ENCODE assay signal across 19 cellular contexts in the genomic region with DNA sequence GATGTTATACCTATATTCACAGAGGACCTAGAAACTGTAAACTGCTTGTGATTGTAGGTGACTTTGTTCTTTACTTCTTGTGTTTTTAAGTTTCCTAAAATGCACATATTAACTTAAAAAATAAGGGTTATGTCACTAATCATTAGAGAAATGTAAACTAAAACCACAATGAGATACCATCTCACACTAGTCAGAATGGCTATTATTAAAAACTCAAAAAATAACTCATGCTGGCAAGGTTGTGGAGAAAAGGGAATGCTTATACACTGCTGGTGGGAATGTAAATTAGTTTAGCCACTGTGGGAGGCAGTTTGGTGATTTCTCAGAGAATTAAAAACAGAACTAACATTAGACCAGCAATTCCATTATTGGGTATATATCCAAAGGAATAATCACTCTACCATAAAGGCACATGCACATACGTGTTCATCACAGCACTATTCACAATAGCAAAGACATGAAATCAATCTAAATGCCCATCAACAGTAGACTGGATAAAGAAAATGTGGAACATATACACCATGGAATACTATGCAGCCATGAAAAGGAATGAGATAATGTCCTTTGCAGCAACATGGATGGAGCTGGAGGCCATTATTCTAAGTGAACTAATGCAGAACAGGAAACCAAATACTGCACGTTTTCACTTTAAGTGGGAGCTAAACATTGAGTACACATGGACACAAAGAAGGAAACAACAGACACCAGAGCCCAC. TPM values are rescaled to one million over a fixed set of nuclear protein-coding genes. Genes with fewer than 3 reads are reported as not detected.
"Had no signal": no experiment of that assay in that cellular context is flagged by ENCODE, and none has a peak within 500 bp of the region (broad histone marks: within the 10 kb centered on the region; RNA-seq: fewer than 3 reads in every experiment).

No MANE protein-coding gene starts in this region.

RNA-seq across cellular contexts. Expression of a gene that starts 9.4 kb away (rescaled TPM):
- total RNA-seq: kidney; left colon; left lung; liver; lower lobe of right lung; mammary epithelial cell; mucosa of gallbladder; naive thymus-derived CD8-positive, alpha-beta T cell; neural crest cell; osteoblast; pancreas; right cardiac atrium; spleen; subcutaneous adipose tissue; suprapubic skin; thoracic aorta; upper lobe of right lung had no signal
- polyA plus RNA-seq: immature natural killer cell; liver; mammary epithelial cell; naive thymus-derived CD8-positive, alpha-beta T cell; right cardiac atrium; small intestine; spleen had no signal

RNA-seq across cellular contexts. Expression of a gene that starts 44.8 kb away (rescaled TPM):
- total RNA-seq: mammary epithelial cell, neural crest cell had no signal
- polyA plus RNA-seq: immature natural killer cell; mammary epithelial cell; naive thymus-derived CD8-positive, alpha-beta T cell had no signal
